ENCODE assay signal across 1 cellular context in the genomic region with DNA sequence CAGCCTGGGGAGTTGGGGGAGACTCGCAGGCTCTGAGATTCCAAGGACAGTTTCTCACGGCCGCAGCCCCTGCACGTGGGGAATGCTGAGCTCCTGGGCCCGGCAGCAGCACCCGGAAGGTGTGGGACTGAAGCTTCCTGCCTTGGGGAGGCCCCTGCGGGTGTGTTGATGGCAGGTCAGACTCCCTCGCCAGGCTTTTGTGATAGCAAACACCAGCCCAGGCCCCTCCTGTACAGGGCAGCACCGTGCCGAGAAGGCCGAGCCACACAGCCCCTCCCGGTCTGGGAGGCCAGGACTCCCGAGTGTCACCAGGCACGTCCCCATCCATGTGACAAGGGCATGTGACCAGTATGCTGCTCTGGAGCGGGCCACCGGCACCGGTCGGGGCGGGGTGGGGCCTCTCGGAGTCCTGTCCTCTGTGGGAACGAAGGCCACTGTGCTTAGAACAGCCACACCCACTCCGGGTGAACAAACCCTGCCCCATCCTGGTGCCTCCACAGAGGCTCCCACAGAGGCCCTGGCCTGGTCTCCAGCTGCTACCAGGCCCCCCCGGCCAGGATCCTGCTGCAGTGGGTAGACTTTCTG.
TF ChIP-seq lines count a peak whose summit lies in the region.

No MANE protein-coding gene starts in this region.

TF ChIP-seq in HepG2, 621 proteins besides CTCF, POLR2A, EP300 and RAD21 (continued from another document and continues in another):
- TF ChIP-seq TBX3 (IDR thresholded peaks at IDR 0.05; ENCODE audit: borderline replicate concordance) (no peak), ZNF335 (CRISPR knock-in tag; IDR thresholded peaks at IDR 0.05) (no peak), ZNF10 (CRISPR knock-in tag; IDR thresholded peaks at IDR 0.05; ENCODE audit: borderline replicate concordance, low read depth) (no peak), ZNF121 (CRISPR knock-in tag; IDR thresholded peaks at IDR 0.05) (peak; percentile 68), ZNF33B (CRISPR knock-in tag; IDR thresholded peaks at IDR 0.05) (no peak), AKAP8 (CRISPR knock-in tag; IDR thresholded peaks at IDR 0.05) (no peak), ZNF83 (CRISPR knock-in tag; IDR thresholded peaks at IDR 0.05; ENCODE audit: borderline replicate concordance) (no peak), SMAD9 (CRISPR knock-in tag; IDR thresholded peaks at IDR 0.05) (no peak), ZNF891 (CRISPR knock-in tag; IDR thresholded peaks at IDR 0.05) (no peak), CEBPB (IDR thresholded peaks at IDR 0.05; ENCODE audit: borderline replicate concordance, low read depth, low read length) (no peak), EZH2 (conservative IDR thresholded peaks at IDR 0.05; ENCODE audit: low read depth, low read length) (no peak), SAP130 (CRISPR knock-in tag; IDR thresholded peaks at IDR 0.05; ENCODE audit: low read depth) (peak; percentile 91), ZNF775 (CRISPR knock-in tag; IDR thresholded peaks at IDR 0.05; ENCODE audit: borderline replicate concordance) (no peak), ZNF510 (CRISPR knock-in tag; IDR thresholded peaks at IDR 0.05; ENCODE audit: low read depth) (peak; percentile 89; the same call in 1 of the 2 replicates), SPEN (CRISPR knock-in tag; IDR thresholded peaks at IDR 0.05; ENCODE audit: low read depth) (peak; percentile 97), TBL1XR1 (IDR thresholded peaks at IDR 0.05; ENCODE audit: borderline replicate concordance, low read length, partially characterized antibody) (no peak), ZNF160 (CRISPR knock-in tag; IDR thresholded peaks at IDR 0.05) (no peak; the same call in 1 of the 2 replicates), SRY (CRISPR knock-in tag; IDR thresholded peaks at IDR 0.05) (0 out of 2 replicates have a peak, but pooled peaks have one; percentile 53), ZNF629 (CRISPR knock-in tag; conservative IDR thresholded peaks at IDR 0.05) (no peak), ZNF12 (CRISPR knock-in tag; IDR thresholded peaks at IDR 0.05) (no peak), ZNF205 (CRISPR knock-in tag; IDR thresholded peaks at IDR 0.05) (peak; percentile 72; the same call in 1 of the 2 replicates), ETV6 (CRISPR knock-in tag; conservative IDR thresholded peaks at IDR 0.05) (no peak), ZKSCAN5 (CRISPR knock-in tag; IDR thresholded peaks at IDR 0.05) (no peak), GZF1 (CRISPR knock-in tag; IDR thresholded peaks at IDR 0.05) (no peak; the same call in 1 of the 2 replicates), SCMH1 (CRISPR knock-in tag; IDR thresholded peaks at IDR 0.05; ENCODE audit: borderline replicate concordance) (no peak), ERF (CRISPR knock-in tag; IDR thresholded peaks at IDR 0.05) (peak; percentile 89), JUN (CRISPR knock-in tag; IDR thresholded peaks at IDR 0.05) (no peak), MXD4 (CRISPR knock-in tag; IDR thresholded peaks at IDR 0.05) (peak; percentile 78), SMAD1 (CRISPR knock-in tag; IDR thresholded peaks at IDR 0.05; ENCODE audit: borderline replicate concordance, low read depth) (peak; percentile 38; the same call in 1 of the 2 replicates), RORA (CRISPR knock-in tag; IDR thresholded peaks at IDR 0.05) (no peak), ZNF382 (CRISPR knock-in tag; IDR thresholded peaks at IDR 0.05; ENCODE audit: borderline replicate concordance) (no peak), SNAPC2 (CRISPR knock-in tag; IDR thresholded peaks at IDR 0.05) (0 out of 2 replicates have a peak, but pooled peaks have one; percentile 91), ELF4 (CRISPR knock-in tag; IDR thresholded peaks at IDR 0.05; ENCODE audit: borderline replicate concordance) (no peak), TGIF2 (CRISPR knock-in tag; IDR thresholded peaks at IDR 0.05) (no peak; the same call in 1 of the 2 replicates), POGZ (CRISPR knock-in tag; IDR thresholded peaks at IDR 0.05) (peak; percentile 63; the same call in 1 of the 2 replicates), TMF1 (CRISPR knock-in tag; IDR thresholded peaks at IDR 0.05; ENCODE audit: low read depth) (0 out of 2 replicates have a peak, but pooled peaks have one; percentile 32), HOXA3 (CRISPR knock-in tag; IDR thresholded peaks at IDR 0.05) (peak; percentile 83), ZFP36L2 (CRISPR knock-in tag; IDR thresholded peaks at IDR 0.05) (0 out of 2 replicates have a peak, but pooled peaks have one; percentile 40)
- TF ChIP-seq, protein P1, sequence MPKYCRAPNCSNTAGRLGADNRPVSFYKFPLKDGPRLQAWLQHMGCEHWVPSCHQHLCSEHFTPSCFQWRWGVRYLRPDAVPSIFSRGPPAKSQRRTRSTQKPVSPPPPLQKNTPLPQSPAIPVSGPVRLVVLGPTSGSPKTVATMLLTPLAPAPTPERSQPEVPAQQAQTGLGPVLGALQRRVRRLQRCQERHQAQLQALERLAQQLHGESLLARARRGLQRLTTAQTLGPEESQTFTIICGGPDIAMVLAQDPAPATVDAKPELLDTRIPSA (CRISPR knock-in tag; IDR thresholded peaks at IDR 0.05; ENCODE audit: borderline replicate concordance): no peak
- TF ChIP-seq, protein P2, sequence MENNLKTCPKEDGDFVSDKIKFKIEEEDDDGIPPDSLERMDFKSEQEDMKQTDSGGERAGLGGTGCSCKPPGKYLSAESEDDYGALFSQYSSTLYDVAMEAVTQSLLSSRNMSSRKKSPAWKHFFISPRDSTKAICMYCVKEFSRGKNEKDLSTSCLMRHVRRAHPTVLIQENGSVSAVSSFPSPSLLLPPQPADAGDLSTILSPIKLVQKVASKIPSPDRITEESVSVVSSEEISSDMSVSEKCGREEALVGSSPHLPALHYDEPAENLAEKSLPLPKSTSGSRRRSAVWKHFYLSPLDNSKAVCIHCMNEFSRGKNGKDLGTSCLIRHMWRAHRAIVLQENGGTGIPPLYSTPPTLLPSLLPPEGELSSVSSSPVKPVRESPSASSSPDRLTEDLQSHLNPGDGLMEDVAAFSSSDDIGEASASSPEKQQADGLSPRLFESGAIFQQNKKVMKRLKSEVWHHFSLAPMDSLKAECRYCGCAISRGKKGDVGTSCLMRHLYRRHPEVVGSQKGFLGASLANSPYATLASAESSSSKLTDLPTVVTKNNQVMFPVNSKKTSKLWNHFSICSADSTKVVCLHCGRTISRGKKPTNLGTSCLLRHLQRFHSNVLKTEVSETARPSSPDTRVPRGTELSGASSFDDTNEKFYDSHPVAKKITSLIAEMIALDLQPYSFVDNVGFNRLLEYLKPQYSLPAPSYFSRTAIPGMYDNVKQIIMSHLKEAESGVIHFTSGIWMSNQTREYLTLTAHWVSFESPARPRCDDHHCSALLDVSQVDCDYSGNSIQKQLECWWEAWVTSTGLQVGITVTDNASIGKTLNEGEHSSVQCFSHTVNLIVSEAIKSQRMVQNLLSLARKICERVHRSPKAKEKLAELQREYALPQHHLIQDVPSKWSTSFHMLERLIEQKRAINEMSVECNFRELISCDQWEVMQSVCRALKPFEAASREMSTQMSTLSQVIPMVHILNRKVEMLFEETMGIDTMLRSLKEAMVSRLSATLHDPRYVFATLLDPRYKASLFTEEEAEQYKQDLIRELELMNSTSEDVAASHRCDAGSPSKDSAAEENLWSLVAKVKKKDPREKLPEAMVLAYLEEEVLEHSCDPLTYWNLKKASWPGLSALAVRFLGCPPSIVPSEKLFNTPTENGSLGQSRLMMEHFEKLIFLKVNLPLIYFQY (CRISPR knock-in tag; IDR thresholded peaks at IDR 0.05; ENCODE audit: borderline replicate concordance): peak; percentile 97
- TF ChIP-seq, protein P3, sequence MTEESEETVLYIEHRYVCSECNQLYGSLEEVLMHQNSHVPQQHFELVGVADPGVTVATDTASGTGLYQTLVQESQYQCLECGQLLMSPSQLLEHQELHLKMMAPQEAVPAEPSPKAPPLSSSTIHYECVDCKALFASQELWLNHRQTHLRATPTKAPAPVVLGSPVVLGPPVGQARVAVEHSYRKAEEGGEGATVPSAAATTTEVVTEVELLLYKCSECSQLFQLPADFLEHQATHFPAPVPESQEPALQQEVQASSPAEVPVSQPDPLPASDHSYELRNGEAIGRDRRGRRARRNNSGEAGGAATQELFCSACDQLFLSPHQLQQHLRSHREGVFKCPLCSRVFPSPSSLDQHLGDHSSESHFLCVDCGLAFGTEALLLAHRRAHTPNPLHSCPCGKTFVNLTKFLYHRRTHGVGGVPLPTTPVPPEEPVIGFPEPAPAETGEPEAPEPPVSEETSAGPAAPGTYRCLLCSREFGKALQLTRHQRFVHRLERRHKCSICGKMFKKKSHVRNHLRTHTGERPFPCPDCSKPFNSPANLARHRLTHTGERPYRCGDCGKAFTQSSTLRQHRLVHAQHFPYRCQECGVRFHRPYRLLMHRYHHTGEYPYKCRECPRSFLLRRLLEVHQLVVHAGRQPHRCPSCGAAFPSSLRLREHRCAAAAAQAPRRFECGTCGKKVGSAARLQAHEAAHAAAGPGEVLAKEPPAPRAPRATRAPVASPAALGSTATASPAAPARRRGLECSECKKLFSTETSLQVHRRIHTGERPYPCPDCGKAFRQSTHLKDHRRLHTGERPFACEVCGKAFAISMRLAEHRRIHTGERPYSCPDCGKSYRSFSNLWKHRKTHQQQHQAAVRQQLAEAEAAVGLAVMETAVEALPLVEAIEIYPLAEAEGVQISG (CRISPR knock-in tag; IDR thresholded peaks at IDR 0.05): peak; percentile 84
- TF ChIP-seq, protein P4, sequence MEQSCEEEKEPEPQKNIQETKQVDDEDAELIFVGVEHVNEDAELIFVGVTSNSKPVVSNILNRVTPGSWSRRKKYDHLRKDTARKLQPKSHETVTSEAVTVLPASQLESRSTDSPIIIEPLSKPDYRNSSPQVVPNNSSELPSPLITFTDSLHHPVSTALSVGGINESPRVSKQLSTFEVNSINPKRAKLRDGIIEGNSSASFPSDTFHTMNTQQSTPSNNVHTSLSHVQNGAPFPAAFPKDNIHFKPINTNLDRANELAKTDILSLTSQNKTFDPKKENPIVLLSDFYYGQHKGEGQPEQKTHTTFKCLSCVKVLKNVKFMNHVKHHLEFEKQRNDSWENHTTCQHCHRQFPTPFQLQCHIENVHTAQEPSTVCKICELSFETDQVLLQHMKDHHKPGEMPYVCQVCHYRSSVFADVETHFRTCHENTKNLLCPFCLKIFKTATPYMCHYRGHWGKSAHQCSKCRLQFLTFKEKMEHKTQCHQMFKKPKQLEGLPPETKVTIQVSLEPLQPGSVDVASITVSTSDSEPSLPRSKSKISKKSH (CRISPR knock-in tag; IDR thresholded peaks at IDR 0.05; ENCODE audit: borderline replicate concordance): no peak; the same call in 1 of the 2 replicates
- TF ChIP-seq, protein P5, sequence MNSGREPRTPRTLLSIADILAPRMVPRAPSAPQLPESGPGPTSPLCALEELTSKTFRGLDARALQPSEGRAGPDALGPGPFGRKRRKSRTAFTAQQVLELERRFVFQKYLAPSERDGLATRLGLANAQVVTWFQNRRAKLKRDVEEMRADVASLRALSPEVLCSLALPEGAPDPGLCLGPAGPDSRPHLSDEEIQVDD (CRISPR knock-in tag; IDR thresholded peaks at IDR 0.05; ENCODE audit: borderline replicate concordance): peak; percentile 81; the same call in 1 of the 2 replicates
- TF ChIP-seq, protein P6, sequence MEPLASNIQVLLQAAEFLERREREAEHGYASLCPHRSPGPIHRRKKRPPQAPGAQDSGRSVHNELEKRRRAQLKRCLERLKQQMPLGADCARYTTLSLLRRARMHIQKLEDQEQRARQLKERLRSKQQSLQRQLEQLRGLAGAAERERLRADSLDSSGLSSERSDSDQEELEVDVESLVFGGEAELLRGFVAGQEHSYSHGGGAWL (CRISPR knock-in tag; IDR thresholded peaks at IDR 0.05): peak; percentile 75; the same call in 1 of the 2 replicates
- TF ChIP-seq, protein P7, sequence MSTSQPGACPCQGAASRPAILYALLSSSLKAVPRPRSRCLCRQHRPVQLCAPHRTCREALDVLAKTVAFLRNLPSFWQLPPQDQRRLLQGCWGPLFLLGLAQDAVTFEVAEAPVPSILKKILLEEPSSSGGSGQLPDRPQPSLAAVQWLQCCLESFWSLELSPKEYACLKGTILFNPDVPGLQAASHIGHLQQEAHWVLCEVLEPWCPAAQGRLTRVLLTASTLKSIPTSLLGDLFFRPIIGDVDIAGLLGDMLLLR (CRISPR knock-in tag; IDR thresholded peaks at IDR 0.05): no peak
- TF ChIP-seq, protein P8, sequence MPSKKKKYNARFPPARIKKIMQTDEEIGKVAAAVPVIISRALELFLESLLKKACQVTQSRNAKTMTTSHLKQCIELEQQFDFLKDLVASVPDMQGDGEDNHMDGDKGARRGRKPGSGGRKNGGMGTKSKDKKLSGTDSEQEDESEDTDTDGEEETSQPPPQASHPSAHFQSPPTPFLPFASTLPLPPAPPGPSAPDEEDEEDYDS (CRISPR knock-in tag; IDR thresholded peaks at IDR 0.05): peak; percentile 81; the same call in 1 of the 2 replicates
- TF ChIP-seq, protein P9, sequence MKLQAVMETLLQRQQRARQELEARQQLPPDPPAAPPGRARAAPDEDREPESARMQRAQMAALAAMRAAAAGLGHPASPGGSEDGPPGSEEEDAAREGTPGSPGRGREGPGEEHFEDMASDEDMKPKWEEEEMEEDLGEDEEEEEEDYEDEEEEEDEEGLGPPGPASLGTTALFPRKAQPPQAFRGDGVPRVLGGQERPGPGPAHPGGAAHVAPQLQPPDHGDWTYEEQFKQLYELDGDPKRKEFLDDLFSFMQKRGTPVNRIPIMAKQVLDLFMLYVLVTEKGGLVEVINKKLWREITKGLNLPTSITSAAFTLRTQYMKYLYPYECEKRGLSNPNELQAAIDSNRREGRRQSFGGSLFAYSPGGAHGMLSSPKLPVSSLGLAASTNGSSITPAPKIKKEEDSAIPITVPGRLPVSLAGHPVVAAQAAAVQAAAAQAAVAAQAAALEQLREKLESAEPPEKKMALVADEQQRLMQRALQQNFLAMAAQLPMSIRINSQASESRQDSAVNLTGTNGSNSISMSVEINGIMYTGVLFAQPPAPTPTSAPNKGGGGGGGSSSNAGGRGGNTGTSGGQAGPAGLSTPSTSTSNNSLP (IDR thresholded peaks at IDR 0.05; ENCODE audit: low read depth, low read length): no peak
- TF ChIP-seq, protein P10, sequence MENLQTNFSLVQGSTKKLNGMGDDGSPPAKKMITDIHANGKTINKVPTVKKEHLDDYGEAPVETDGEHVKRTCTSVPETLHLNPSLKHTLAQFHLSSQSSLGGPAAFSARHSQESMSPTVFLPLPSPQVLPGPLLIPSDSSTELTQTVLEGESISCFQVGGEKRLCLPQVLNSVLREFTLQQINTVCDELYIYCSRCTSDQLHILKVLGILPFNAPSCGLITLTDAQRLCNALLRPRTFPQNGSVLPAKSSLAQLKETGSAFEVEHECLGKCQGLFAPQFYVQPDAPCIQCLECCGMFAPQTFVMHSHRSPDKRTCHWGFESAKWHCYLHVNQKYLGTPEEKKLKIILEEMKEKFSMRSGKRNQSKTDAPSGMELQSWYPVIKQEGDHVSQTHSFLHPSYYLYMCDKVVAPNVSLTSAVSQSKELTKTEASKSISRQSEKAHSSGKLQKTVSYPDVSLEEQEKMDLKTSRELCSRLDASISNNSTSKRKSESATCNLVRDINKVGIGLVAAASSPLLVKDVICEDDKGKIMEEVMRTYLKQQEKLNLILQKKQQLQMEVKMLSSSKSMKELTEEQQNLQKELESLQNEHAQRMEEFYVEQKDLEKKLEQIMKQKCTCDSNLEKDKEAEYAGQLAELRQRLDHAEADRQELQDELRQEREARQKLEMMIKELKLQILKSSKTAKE (CRISPR knock-in tag; IDR thresholded peaks at IDR 0.05; ENCODE audit: borderline replicate concordance): peak; percentile 92
